ENCODE assay signal across 11 cellular contexts in genomic region chr5:17185776-17186175, GRCh38. TPM values are rescaled to one million over a fixed set of nuclear protein-coding genes. Genes with fewer than 3 reads are reported as not detected.
A peak's percentile ranks its signal among the peaks of the same experiment; 100 is the strongest.
DNase-seq lines count a peak whose midpoint lies in the region; ATAC-seq and TF ChIP-seq lines count a peak whose summit lies in the region.
"Had no signal": no experiment of that assay in that cellular context is flagged by ENCODE, and none has a peak within 500 bp of the region (broad histone marks: within the 10 kb centered on the region; RNA-seq: fewer than 3 reads in every experiment).

No MANE protein-coding gene starts in this region.

- H3K4me1 ChIP-seq in adipocyte (ENCODE audit: control insufficient read depth, insufficient read depth, low read length): peaks cover 75% of the 10 kb centered on the region
- H3K4me1 ChIP-seq in tibial artery: peaks cover 0 to 37% (median 8%) of the 10 kb centered on the region in 4 donors

- DNase-seq in HL-60 (ENCODE audit: low read depth in 1 of 2, low spot score in 1 of 2) (peak; percentile 52 to 83), adipocyte (ENCODE audit: low read depth) (peak; percentile 96), left ventricle myocardium superior (peak; percentile 62), tibial artery (peak; percentile 81 to 85), C1 segment of cervical spinal cord (lab: John Stamatoyannopoulos, UW) (no peak), OCI-M1 (lab: John Stamatoyannopoulos, UW) (no peak)
- DNase-seq: GDM1; NCI-H510A; stimulated activated naive B cell treated with anti-CD40 and anti-IgM and Interleukin-4, amounts not matched to agents 10 μg/mL and 1 μg/mL and 100 μg/mL, for 72 hours had no signal

- peak overlapping the region; percentile 79 for H3K27ac ChIP-seq in HL-60 (replicated peaks)
- H3K27ac ChIP-seq in tibial artery: peak overlapping the region; percentile 47 to 63

- no peaks in the 10 kb centered on the region for H3K9me3 ChIP-seq in adipocyte (ENCODE audit: control insufficient read depth, low read length)
- no peaks in the 10 kb centered on the region for H3K9me3 ChIP-seq in tibial artery

- TF ChIP-seq CTCF in HL-60 (IDR thresholded peaks at IDR 0.05; ENCODE audit: insufficient read depth, low read length) (no peak), tibial artery (IDR thresholded peaks at IDR 0.05) (peak in 1 of 2 experiments; percentile 18)

- peak overlapping the region; percentile 49 for H3K9ac ChIP-seq in adipocyte (ENCODE audit: low read length)

- intact Hi-C loops in left ventricle myocardium superior (cut with micrococcal nuclease): no loop called here
- intact Hi-C loops in tibial artery (cut with DNase I; ENCODE audit: low total_unique reads): loop anchor here (5.0 to 10.0 kb wide), 3 partner anchors 51 to 491 kb away; no protein-coding TSS in a partner anchor

- ATAC-seq in left ventricle myocardium superior (peak; percentile 72), HG03460 (IDR thresholded peaks at IDR 0.05; ENCODE audit: unreplicated experiment) (no peak), GM21526 (IDR thresholded peaks at IDR 0.05; ENCODE audit: low FRiP score, unreplicated experiment) (no peak)
- ATAC-seq: stimulated activated naive B cell treated with anti-CD40 and anti-IgM and Interleukin-4, amounts not matched to agents 10 μg/mL and 1 μg/mL and 100 μg/mL, for 72 hours had no signal

- no peaks in the 10 kb centered on the region for H3K36me3 ChIP-seq in adipocyte (ENCODE audit: control insufficient read depth, insufficient read depth, low read length, severe bottlenecking)
- no peaks in the 10 kb centered on the region for H3K36me3 ChIP-seq in tibial artery

- H3K4me3 ChIP-seq in HL-60 (replicated peaks; ENCODE audit: insufficient read depth, low read length) (no peak overlapping the region), adipocyte (ENCODE audit: low read length) (no peak overlapping the region), tibial artery (no peak overlapping the region)

- H3K27me3 ChIP-seq in HL-60 (ENCODE audit: insufficient read depth, poor library complexity, severe bottlenecking) (no peaks in the 10 kb centered on the region), adipocyte (replicated peaks; ENCODE audit: control insufficient read depth, insufficient read depth, low read length) (no peaks in the 10 kb centered on the region), tibial artery (no peaks in the 10 kb centered on the region)

RNA-seq across cellular contexts. Expression of gene BASP1, which starts 31.7 kb away (rescaled TPM):
- total RNA-seq in left ventricle myocardium superior: 2.0 TPM

Comparison
In these comparisons a context has a peak if more than half of its experiments do, and no peak if none do; other contexts are left out.
1. DNase-seq: peak in HL-60 (2 of 2), adipocyte (single experiment), left ventricle myocardium superior (single experiment) and tibial artery (2 of 2); none in C1 segment of cervical spinal cord (0 of 14) and OCI-M1 (single experiment).